Comparison of ENCODE assay signal across 8 cellular contexts in genomic region chr4:69170233-69171134, GRCh38. TPM values are rescaled to one million over a fixed set of nuclear protein-coding genes. Genes with fewer than 3 reads are reported as not detected.
A peak's percentile ranks its signal among the peaks of the same experiment; 100 is the strongest.
DNase-seq lines count a peak whose midpoint lies in the region; ATAC-seq, FAIRE-seq and TF ChIP-seq lines count a peak whose summit lies in the region.
"Not testable (repeated sequence)": the region's sequence is repeated elsewhere in the genome, so short reads cannot be mapped to it uniquely, and the experiment has no call there.

No MANE protein-coding gene starts in this region.

- H3K79me2 ChIP-seq in endothelial cell of umbilical vein (ENCODE audit: control insufficient read depth, insufficient read depth, low read length): not testable (repeated sequence)

- DNase-seq in GM10266 (ENCODE audit: extremely low spot score) (peak; percentile 2), NCI-H510A treated with DMSO at 0.1 percent for 48 hours (lab: John Stamatoyannopoulos, UW) (peak; percentile 84), endothelial cell of umbilical vein (ENCODE audit: low read depth, low spot score) (peak; percentile 44), lung (ENCODE audit: low spot score) (peak; percentile 32)
- DNase-seq in activated CD4-positive, alpha-beta T cell treated with anti-CD3 and anti-CD28 coated beads for 36 hours: peak; percentile 51
- not testable (repeated sequence) for DNase-seq in type B pancreatic cell (ENCODE audit: extremely low spot score, unreplicated experiment)

- H3K27ac Mint-ChIP-seq in activated CD4-positive, alpha-beta T cell treated with anti-CD3 and anti-CD28 coated beads for 36 hours; type B pancreatic cell: not testable (repeated sequence)

- not testable (repeated sequence) for H3K36me3 ChIP-seq in endothelial cell of umbilical vein (ENCODE audit: control insufficient read depth in 2 of 2, extremely low read depth in 1 of 2, insufficient read depth in 2 of 2, low read length in 2 of 2); lung (ENCODE audit: control insufficient read depth in 2 of 2, insufficient read depth in 2 of 2, low read length in 2 of 2)

- dilution Hi-C loops in endothelial cell of umbilical vein (cut with MboI; ENCODE audit: extremely low pct_ligation_motif_present, low sequenced_read_pairs): not testable (repeated sequence)

- not testable (repeated sequence) for BruUV-seq in endothelial cell of umbilical vein (replicated peaks; lab: Mats Ljungman, UMichigan)

- not testable (repeated sequence) for H3K9me1 ChIP-seq in endothelial cell of umbilical vein (replicated peaks; ENCODE audit: control insufficient read depth, extremely low read depth, insufficient read depth, low read length)

- POLR2A ChIA-PET in activated CD4-positive, alpha-beta T cell treated with anti-CD3 and anti-CD28 coated beads for 36 hours (lab: Charles Lee); endothelial cell of umbilical vein (lab: Charles Lee): not testable (repeated sequence)

- not testable (repeated sequence) for H3K9ac ChIP-seq in endothelial cell of umbilical vein (replicated peaks; ENCODE audit: extremely low read depth, insufficient read depth, low read length)

- H3K4me1 ChIP-seq in endothelial cell of umbilical vein (ENCODE audit: control insufficient read depth, extremely low read depth, insufficient read depth, low read length); lung (ENCODE audit: control insufficient read depth in 2 of 2, insufficient read depth in 2 of 2, low read length in 2 of 2): not testable (repeated sequence)

- 19 to 42% methylated on average over 2 of the region's 2 CpGs for WGBS in lung, 2 donors

- TF ChIP-seq CTCF in GM10266 (IDR thresholded peaks at IDR 0.05; ENCODE audit: control insufficient read depth, insufficient read depth, low read depth, missing control alignments): peak; percentile 61
- peak; percentile 31 for TF ChIP-seq CTCF in endothelial cell of umbilical vein (IDR thresholded peaks at IDR 0.05; ENCODE audit: extremely low read depth in 1 of 2, insufficient read depth in 1 of 2, low read depth in 1 of 2, low read length in 2 of 2)
- peak; percentile 1 for TF ChIP-seq CTCF in lung (IDR thresholded peaks at IDR 0.05; ENCODE audit: control extremely low read depth, extremely low read depth)
- TF ChIP-seq CTCF in type B pancreatic cell (conservative IDR thresholded peaks at IDR 0.05): peak; percentile 80

- CTCF ChIA-PET in activated CD4-positive, alpha-beta T cell treated with anti-CD3 and anti-CD28 coated beads for 36 hours (lab: Charles Lee): interaction anchor here (0.7 to 1.0 kb wide), 3 partner anchors 12 to 1348 kb away, joined by 3 to 5 read pairs (median 4); no protein-coding TSS in a partner anchor
- CTCF ChIA-PET in endothelial cell of umbilical vein (lab: Charles Lee): interaction anchor here (0.6 to 3.2 kb wide), 13 partner anchors 9 to 899 kb away, joined by 3 to 44 read pairs (median 7); no protein-coding TSS in a partner anchor

- not testable (repeated sequence) for H3K4me2 ChIP-seq in endothelial cell of umbilical vein (ENCODE audit: insufficient read depth, low read length)

- not testable (repeated sequence) for H3K27me3 Mint-ChIP-seq in activated CD4-positive, alpha-beta T cell treated with anti-CD3 and anti-CD28 coated beads for 36 hours; type B pancreatic cell

- not testable (repeated sequence) for H3K9me3 Mint-ChIP-seq in activated CD4-positive, alpha-beta T cell treated with anti-CD3 and anti-CD28 coated beads for 36 hours (ENCODE audit: low read depth); type B pancreatic cell

- H3K4me3 ChIP-seq in endothelial cell of umbilical vein (replicated peaks in 1 of 3; ENCODE audit: insufficient read depth in 1 of 3, low read depth in 1 of 3, low read length in 3 of 3); lung: not testable (repeated sequence)

- H3K27me3 ChIP-seq in endothelial cell of umbilical vein (ENCODE audit: control insufficient read depth in 2 of 2, insufficient read depth in 2 of 2, low read length in 2 of 2); lung (ENCODE audit: control insufficient read depth, insufficient read depth): not testable (repeated sequence)

- not testable (repeated sequence) for H3K27ac ChIP-seq in endothelial cell of umbilical vein (ENCODE audit: insufficient read depth, low read depth, low read length); lung (ENCODE audit: low read depth in 1 of 2, low read length in 1 of 2)

- intact Hi-C loops in activated CD4-positive, alpha-beta T cell treated with anti-CD3 and anti-CD28 coated beads for 36 hours (cut with DNase I, micrococcal nuclease): loop anchor here (1.0 to 5.0 kb wide), 3 partner anchors 672 to 899 kb away; no protein-coding TSS in a partner anchor
- intact Hi-C loops in endothelial cell of umbilical vein (cut with micrococcal nuclease): loop anchor here (1.0 to 5.0 kb wide), 3 partner anchors 110 to 898 kb away; no protein-coding TSS in a partner anchor

- not testable (repeated sequence) for H3K36me3 Mint-ChIP-seq in activated CD4-positive, alpha-beta T cell treated with anti-CD3 and anti-CD28 coated beads for 36 hours (ENCODE audit: low read depth); type B pancreatic cell

- ATAC-seq in GM21717 (IDR thresholded peaks at IDR 0.05; ENCODE audit: unreplicated experiment) (peak; percentile 77), HG03565 (IDR thresholded peaks at IDR 0.05; ENCODE audit: unreplicated experiment) (peak; percentile 78)
- peak; percentile 47 for ATAC-seq in activated CD4-positive, alpha-beta T cell treated with anti-CD3 and anti-CD28 coated beads for 36 hours
- ATAC-seq in lung (ENCODE audit: insufficient read depth, low FRiP score): not testable (repeated sequence)

- not testable (repeated sequence) for H3K4me1 Mint-ChIP-seq in activated CD4-positive, alpha-beta T cell treated with anti-CD3 and anti-CD28 coated beads for 36 hours; type B pancreatic cell (ENCODE audit: unreplicated experiment)

- H3K4me3 Mint-ChIP-seq in activated CD4-positive, alpha-beta T cell treated with anti-CD3 and anti-CD28 coated beads for 36 hours; type B pancreatic cell: not testable (repeated sequence)

- not testable (repeated sequence) for H3K9me3 ChIP-seq in endothelial cell of umbilical vein (replicated peaks; ENCODE audit: control insufficient read depth, insufficient read depth, low read length); lung (ENCODE audit: control insufficient read depth in 2 of 2, insufficient read depth in 1 of 2, low read length in 1 of 2)

- H2AFZ ChIP-seq in endothelial cell of umbilical vein (ENCODE audit: low read depth, low read length): not testable (repeated sequence)

- not testable (repeated sequence) for TF ChIP-seq POLR2A in endothelial cell of umbilical vein (IDR thresholded peaks at IDR 0.05; ENCODE audit: low read depth, low read length)

- peak; percentile 37 for FAIRE-seq in endothelial cell of umbilical vein (lab: Jason Lieb, UNC)

- not testable (repeated sequence) for H4K20me1 ChIP-seq in endothelial cell of umbilical vein (replicated peaks; ENCODE audit: control insufficient read depth, extremely low read depth, insufficient read depth, low read length)

RNA-seq across cellular contexts. Expression of gene UGT2B11, which starts 44.1 kb away (rescaled TPM):
- not detected for total RNA-seq in activated CD4-positive, alpha-beta T cell treated with anti-CD3 and anti-CD28 coated beads for 36 hours
- not detected in 2 replicates for total RNA-seq in endothelial cell of umbilical vein
- polyA plus RNA-seq in endothelial cell of umbilical vein: not detected in 2 replicates
- not detected in 2 replicates for polyA plus RNA-seq in endothelial cell of umbilical vein (2011; cell fraction: cytosol; rRNA removed)
- not detected in 2 replicates for polyA plus RNA-seq in endothelial cell of umbilical vein (2011; cell fraction: nucleus; rRNA removed)
- polyA plus RNA-seq in endothelial cell of umbilical vein (2012): not detected in 2 replicates
- not detected in 2 replicates for polyA minus RNA-seq in endothelial cell of umbilical vein
- not detected for polyA minus RNA-seq in endothelial cell of umbilical vein (2011; cell fraction: cytosol; rRNA and poly(A)+ RNA removed)
- polyA minus RNA-seq in endothelial cell of umbilical vein (2011; cell fraction: nucleus; rRNA and poly(A)+ RNA removed): not detected in 2 replicates
- not detected for total RNA-seq in lung
- not detected for polyA plus RNA-seq in lung
- total RNA-seq in type B pancreatic cell (ENCODE audit: low replicate concordance): 0.56 and 1.2 TPM in 2 replicates

Comparison
In these comparisons a context has a peak if more than half of its experiments do, and no peak if none do; other contexts are left out.
1. CTCF ChIP-seq: peak in every context shown above with its lines; median percentile 80 in type B pancreatic cell; 61 in GM10266; 31 in endothelial cell of umbilical vein; 1 in lung.